In genomic region chr14:65999865-66000264, GRCh38 we compare ENCODE assay signal across 21 cellular contexts.
DNase-seq lines count a peak whose midpoint lies in the region; ATAC-seq and TF ChIP-seq lines count a peak whose summit lies in the region.
"Had no signal": no experiment of that assay in that cellular context is flagged by ENCODE, and none has a peak within 500 bp of the region (broad histone marks: within the 10 kb centered on the region; RNA-seq: fewer than 3 reads in every experiment).

No MANE protein-coding gene starts in this region.

- H3K4me1 Mint-ChIP-seq in GM23338 (peaks cover 10% of the 10 kb centered on the region), endodermal cell (no peaks in the 10 kb centered on the region)
- H3K4me1 Mint-ChIP-seq: B cell had no signal

- no peaks in the 10 kb centered on the region for H3K79me2 ChIP-seq in GM23338 (replicated peaks; ENCODE audit: insufficient read depth)

- ATAC-seq in GM23338: no peak
- no peak for ATAC-seq in HG02588 (IDR thresholded peaks at IDR 0.05; ENCODE audit: unreplicated experiment)
- ATAC-seq: A549; CD8-positive, alpha-beta T cell; GM12878 had no signal

- H3K36me3 Mint-ChIP-seq in GM23338 (ENCODE audit: low read depth) (peaks cover 35% of the 10 kb centered on the region; the same call in 2 of the 3 replicates), endodermal cell (ENCODE audit: low read depth) (peaks cover 12% of the 10 kb centered on the region)

- no peak overlapping the region for H3K4me2 ChIP-seq in GM23338
- H3K4me2 ChIP-seq: A549; BLaER1 treated with 17β-estradiol and CSF1 and Interleukin-3, amounts not matched to agents 10 nM and 100 nM had no signal

- H3K36me3 ChIP-seq in GM23338 (ENCODE audit: insufficient read depth): peaks cover 6% of the 10 kb centered on the region; the same call in 1 of the 2 replicates
- no peaks in the 10 kb centered on the region for H3K36me3 ChIP-seq in HEK293 (ENCODE audit: control insufficient read depth in 2 of 2, insufficient read depth in 1 of 2, low read length in 2 of 2)
- no peaks in the 10 kb centered on the region for H3K36me3 ChIP-seq in endodermal cell (ENCODE audit: control insufficient read depth, insufficient read depth, low read length)

- POLR2A ChIA-PET in HEK293 (lab: Yijun Ruan, JAX): no interaction called here

- DNase-seq in GM23338 (ENCODE audit: low spot score) (peak; percentile 3), endodermal cell (no peak), NCI-H1694 (lab: John Stamatoyannopoulos, UW) (no peak)
- DNase-seq: AML-193; CD4-positive, alpha-beta T cell; CD8-positive, alpha-beta T cell; DMS 273 treated with DMSO at 0.1 percent for 48 hours; DMS153; DMS53; DMS79; DND-41; EL; GDM1 had no signal

- no peaks in the 10 kb centered on the region for H4K20me1 ChIP-seq in GM23338 (replicated peaks; ENCODE audit: insufficient read depth)
- H4K20me1 ChIP-seq: BLaER1 treated with 17β-estradiol and CSF1 and Interleukin-3, amounts not matched to agents 10 nM and 100 nM had no signal

- 67 to 76% methylated on average over 1 of the region's 1 CpG for WGBS in endodermal cell (ENCODE audit: insufficient coverage in 1 of 2, insufficient read length in 1 of 2), 2 experiments

- H3K27ac ChIP-seq in GM23338 (ENCODE audit: low read depth) (no peak overlapping the region), HEK293 (ENCODE audit: extremely low read depth, low read depth, low read length) (no peak overlapping the region), endodermal cell (ENCODE audit: low read depth, low read length) (no peak overlapping the region)
- H3K27ac ChIP-seq: 22Rv1; A549; BLaER1 treated with 17β-estradiol and CSF1 and Interleukin-3, amounts not matched to agents 10 nM and 100 nM; C4-2B had no signal

- H3K9me3 Mint-ChIP-seq in GM23338 (peaks cover 53% of the 10 kb centered on the region), endodermal cell (peaks cover 81% of the 10 kb centered on the region)

- H3K27ac Mint-ChIP-seq in GM23338 (no peak overlapping the region), endodermal cell (no peak overlapping the region)
- H3K27ac Mint-ChIP-seq: B cell; CD4-positive, alpha-beta T cell; CD8-positive, alpha-beta T cell had no signal

- H3K27me3 ChIP-seq in GM23338 (ENCODE audit: insufficient read depth) (no peaks in the 10 kb centered on the region), endodermal cell (ENCODE audit: control insufficient read depth, insufficient read depth, low read length, poor library complexity, severe bottlenecking) (no peaks in the 10 kb centered on the region)
- H3K27me3 ChIP-seq: BLaER1 treated with 17β-estradiol and CSF1 and Interleukin-3, amounts not matched to agents 10 nM and 100 nM had no signal

- H3F3A ChIP-seq in GM23338 (replicated peaks; ENCODE audit: low read depth): no peaks in the 10 kb centered on the region

- TF ChIP-seq CTCF in GM23338 (conservative IDR thresholded peaks at IDR 0.05; ENCODE audit: low read depth in 2 of 2) (no peak), HEK293 (tag by site-specific recombination; IDR thresholded peaks at IDR 0.05) (no peak), endodermal cell (conservative IDR thresholded peaks at IDR 0.05) (no peak)

- CTCF ChIA-PET in HEK293 (lab: Yijun Ruan, JAX): interaction anchor here (0.6 kb wide), 1 partner anchor 92 kb away, joined by 3 read pairs; no protein-coding TSS in a partner anchor

- no peak overlapping the region for H2AFZ ChIP-seq in GM23338

- H3K4me3 Mint-ChIP-seq in GM23338: no peak overlapping the region
- no peak overlapping the region for H3K4me3 Mint-ChIP-seq in endodermal cell
- H3K4me3 Mint-ChIP-seq: B cell; CD4-positive, alpha-beta T cell; CD8-positive, alpha-beta T cell had no signal

- H3K4me3 ChIP-seq in GM23338 (no peak overlapping the region), HEK293 (ENCODE audit: low read depth, low read length) (no peak overlapping the region), endodermal cell (ENCODE audit: low read length) (peak overlapping the region; percentile 36)
- H3K4me3 ChIP-seq: A549; BLaER1 treated with 17β-estradiol and CSF1 and Interleukin-3, amounts not matched to agents 10 nM and 100 nM; GM12878 had no signal

- H3K9ac ChIP-seq in endodermal cell (ENCODE audit: extremely low read depth, low read length, poor library complexity, severe bottlenecking): no peak overlapping the region
- H3K9ac ChIP-seq: BLaER1 treated with 17β-estradiol and CSF1 and Interleukin-3, amounts not matched to agents 10 nM and 100 nM had no signal

- H3K9me2 ChIP-seq in GM23338 (ENCODE audit: insufficient read depth): peaks cover 15% of the 10 kb centered on the region; the same call in 1 of the 2 replicates

- H3K27me3 Mint-ChIP-seq in GM23338 (ENCODE audit: insufficient read depth, low read depth, poor library complexity): peaks cover 2% of the 10 kb centered on the region
- H3K27me3 Mint-ChIP-seq in endodermal cell (ENCODE audit: insufficient read depth): peaks cover 7% of the 10 kb centered on the region

- H3K9me3 ChIP-seq in HEK293 (ENCODE audit: control insufficient read depth, insufficient read depth, low read depth, low read length) (no peaks in the 10 kb centered on the region), endodermal cell (ENCODE audit: control insufficient read depth, low read length) (peaks cover 59% of the 10 kb centered on the region)

- H3K4me1 ChIP-seq in GM23338 (ENCODE audit: insufficient read depth) (peaks cover 2% of the 10 kb centered on the region; the same call in 1 of the 2 replicates), HEK293 (ENCODE audit: control insufficient read depth, insufficient read depth, low read length) (no peaks in the 10 kb centered on the region), endodermal cell (ENCODE audit: control insufficient read depth, insufficient read depth, low read length) (peaks cover 3% of the 10 kb centered on the region)
- H3K4me1 ChIP-seq: A549; BLaER1 treated with 17β-estradiol and CSF1 and Interleukin-3, amounts not matched to agents 10 nM and 100 nM had no signal

TF ChIP-seq in GM23338, 12 proteins besides CTCF, POLR2A, EP300 and RAD21:
- TF ChIP-seq CREB1 (CRISPR knock-in tag; IDR thresholded peaks at IDR 0.05; ENCODE audit: low read depth) (no peak), ZNF331 (CRISPR knock-in tag; IDR thresholded peaks at IDR 0.05; ENCODE audit: low read depth) (no peak), ETS1 (IDR thresholded peaks at IDR 0.05) (no peak), POLR2AphosphoS5 (IDR thresholded peaks at IDR 0.05; ENCODE audit: low read depth) (no peak), ZNF114 (CRISPR knock-in tag; IDR thresholded peaks at IDR 0.05) (no peak)

TF ChIP-seq in HEK293, 187 proteins besides CTCF, POLR2A, EP300 and RAD21:
- TF ChIP-seq TRIM28 (IDR thresholded peaks at IDR 0.05; ENCODE audit: borderline replicate concordance, low read length): peak; percentile 81; the same call in 1 of the 2 replicates
- TF ChIP-seq HIC1 (tag by site-specific recombination; IDR thresholded peaks at IDR 0.05): no peak
- TF ChIP-seq SETDB1 (IDR thresholded peaks at IDR 0.05; ENCODE audit: insufficient read length, low read length): peak; percentile 85
